ENCODE assay signal across 14 cellular contexts in genomic region chr1:8516278-8516777, GRCh38.
DNase-seq lines count a peak whose midpoint lies in the region; TF ChIP-seq lines count a peak whose summit lies in the region.
"Had no signal": no experiment of that assay in that cellular context is flagged by ENCODE, and none has a peak within 500 bp of the region (broad histone marks: within the 10 kb centered on the region; RNA-seq: fewer than 3 reads in every experiment).

No MANE protein-coding gene starts in this region.

- H3K9me3 ChIP-seq in SJSA1 (replicated peaks) (no peaks in the 10 kb centered on the region), spleen (no peaks in the 10 kb centered on the region), neuronal stem cell (replicated peaks in 1 of 2; ENCODE audit: control insufficient read depth in 2 of 2, insufficient read depth in 1 of 2, low read depth in 1 of 2, low read length in 2 of 2) (no peaks in the 10 kb centered on the region)
- H3K9me3 ChIP-seq: upper lobe of left lung had no signal

- H3K27ac Mint-ChIP-seq in activated CD4-positive, alpha-beta T cell treated with anti-CD3 and anti-CD28 coated beads, Interleukin-2, amount 10 ng/mL, durations not matched to agents 24 days and 14 days = peak overlapping the region; percentile 29

- H3K4me1 Mint-ChIP-seq in activated CD4-positive, alpha-beta T cell treated with anti-CD3 and anti-CD28 coated beads, Interleukin-2, amount 10 ng/mL, durations not matched to agents 24 days and 14 days = peaks cover 45% of the 10 kb centered on the region

- no peak overlapping the region for H2BK15ac ChIP-seq in neuronal stem cell (ENCODE audit: low read length)

- TF ChIP-seq CTCF in dorsolateral prefrontal cortex (IDR thresholded peaks at IDR 0.05 in 54 of 56, conservative IDR thresholded peaks at IDR 0.05 in 2 of 56; ENCODE audit: low read depth in 1 of 56, partially characterized antibody in 56 of 56) (no peak), spleen (IDR thresholded peaks at IDR 0.05 in 8 of 11, conservative IDR thresholded peaks at IDR 0.05 in 3 of 11) (no peak)

- no peak overlapping the region for H2AK5ac ChIP-seq in neuronal stem cell (ENCODE audit: low read depth, low read length)

- H3K9me3 Mint-ChIP-seq in activated CD4-positive, alpha-beta T cell treated with anti-CD3 and anti-CD28 coated beads, Interleukin-2, amount 10 ng/mL, durations not matched to agents 24 days and 14 days = no peaks in the 10 kb centered on the region

- intact Hi-C loops in activated CD4-positive, alpha-beta T cell treated with anti-CD3 and anti-CD28 coated beads, Interleukin-2, amount 10 ng/mL, durations not matched to agents 24 days and 14 days (cut with micrococcal nuclease) = no loop called here
- intact Hi-C loops in dorsolateral prefrontal cortex (cut with DNase I) (loop anchor here in 1 of 2 donors (10.0 kb wide), 1 partner anchor 52 kb away; no protein-coding TSS in a partner anchor), spleen (cut with DNase I; ENCODE audit: low total_unique reads) (no loop called here)

- no peak overlapping the region for H2BK12ac ChIP-seq in neuronal stem cell (ENCODE audit: low read length)

- no peak overlapping the region for H3K14ac ChIP-seq in neuronal stem cell (ENCODE audit: low read length)

- peak overlapping the region; percentile 54; the same call in 1 of the 2 replicates for H3K27ac ChIP-seq in SJSA1
- H3K27ac ChIP-seq in dorsolateral prefrontal cortex = peak overlapping the region; percentile 44 to 95 (median 89)
- H3K27ac ChIP-seq in spleen = peak overlapping the region in 5 of 8 donors; percentile 16 to 58 (median 36)
- H3K27ac ChIP-seq in neuronal stem cell (replicated peaks; ENCODE audit: low read length) = no peak overlapping the region
- H3K27ac ChIP-seq: epithelial cell of prostate had no signal

- peaks cover 4% of the 10 kb centered on the region; the same call in 1 of the 2 replicates for H3K36me3 ChIP-seq in SJSA1
- peaks cover 0 to 13% (median 0%) of the 10 kb centered on the region in 6 donors for H3K36me3 ChIP-seq in spleen
- H3K36me3 ChIP-seq in neuronal stem cell (replicated peaks in 1 of 2; ENCODE audit: control insufficient read depth in 2 of 2, insufficient read depth in 2 of 2, low read length in 2 of 2) = peaks cover 4 to 21% of the 10 kb centered on the region in 2 donors
- H3K36me3 ChIP-seq: upper lobe of left lung had no signal

- no peaks in the 10 kb centered on the region for H3K27me3 Mint-ChIP-seq in activated CD4-positive, alpha-beta T cell treated with anti-CD3 and anti-CD28 coated beads, Interleukin-2, amount 10 ng/mL, durations not matched to agents 24 days and 14 days

- H3K9ac ChIP-seq in neuronal stem cell (ENCODE audit: low read depth, low read length, poor library complexity) = no peak overlapping the region

- no peak overlapping the region for H2BK120ac ChIP-seq in neuronal stem cell (ENCODE audit: low read depth, low read length)

- no peak overlapping the region for H4K8ac ChIP-seq in neuronal stem cell (ENCODE audit: low read depth, low read length)

- H3K4ac ChIP-seq in neuronal stem cell (ENCODE audit: low read length) = no peak overlapping the region

- TF ChIP-seq POLR2A in spleen (IDR thresholded peaks at IDR 0.05) = no peak

- H3K27me3 ChIP-seq in SJSA1 (replicated peaks) (no peaks in the 10 kb centered on the region), dorsolateral prefrontal cortex (no peaks in the 10 kb centered on the region), spleen (replicated peaks in 1 of 7) (no peaks in the 10 kb centered on the region), neuronal stem cell (ENCODE audit: control insufficient read depth in 3 of 3, insufficient read depth in 3 of 3, low read depth in 1 of 3, low read length in 3 of 3) (no peaks in the 10 kb centered on the region)
- H3K27me3 ChIP-seq: upper lobe of left lung had no signal

- no peak overlapping the region for H2AFZ ChIP-seq in neuronal stem cell (ENCODE audit: low read length)

- no peak for DNase-seq in activated CD4-positive, alpha-beta T cell treated with anti-CD3 and anti-CD28 coated beads, Interleukin-2, amount 10 ng/mL, durations not matched to agents 24 days and 14 days
- no peak for DNase-seq in activated CD4-positive, alpha-beta T cell treated with anti-CD3 and anti-CD28 coated beads for 1 hour
- no peak for DNase-seq in SJSA1 (ENCODE audit: low read depth in 1 of 2, low spot score in 2 of 2)
- DNase-seq in dorsolateral prefrontal cortex = no peak
- DNase-seq in spleen = no peak
- no peak for DNase-seq in GM03348 (ENCODE audit: low spot score)
- no peak for DNase-seq in neuronal stem cell (ENCODE audit: low spot score)
- no peak for DNase-seq in DMS153 treated with DMSO at 0.1 percent for 48 hours (lab: John Stamatoyannopoulos, UW; ENCODE audit: unreplicated experiment)
- DNase-seq: activated CD4-positive, alpha-beta T cell treated with anti-CD3 and anti-CD28 coated beads for 4 hours; left ventricle myocardium superior; NCI-H1694 treated with DMSO at 0.1 percent for 48 hours; stimulated activated CD4-positive, alpha-beta T cell treated with anti-CD3 and anti-CD28 coated beads, Interleukin-12 subunit alpha, Interleukin-12 subunit beta, amount 100 ng/mL, for 4 hours; upper lobe of left lung had no signal

- no peak overlapping the region for H3K23ac ChIP-seq in neuronal stem cell (ENCODE audit: low read depth, low read length, poor library complexity)

- 71 to 83% (median 76%) methylated on average over 4 of the region's 4 CpGs for WGBS in spleen, 5 donors
- WGBS in neuronal stem cell (ENCODE audit: extremely low coverage in 2 of 2, insufficient read length in 2 of 2, insufficient replicate concordance in 1 of 2), 2 donors = no CpG with 5 or more reads among the region's 4 CpGs

- no peak overlapping the region for H3K18ac ChIP-seq in neuronal stem cell (ENCODE audit: low read length)

- no peak overlapping the region for H4K91ac ChIP-seq in neuronal stem cell (ENCODE audit: low read depth, low read length, poor library complexity)

- H3K4me1 ChIP-seq in SJSA1 (replicated peaks) (peaks cover 17% of the 10 kb centered on the region), spleen (peaks cover 10 to 86% (median 33%) of the 10 kb centered on the region in 6 donors), neuronal stem cell (ENCODE audit: control insufficient read depth in 2 of 2, insufficient read depth in 1 of 2, low read depth in 1 of 2, low read length in 2 of 2) (peaks cover 7 to 26% of the 10 kb centered on the region in 2 donors)

- peaks cover 2% of the 10 kb centered on the region for H3K79me1 ChIP-seq in neuronal stem cell (ENCODE audit: low read depth, low read length)

- H3K36me3 Mint-ChIP-seq in activated CD4-positive, alpha-beta T cell treated with anti-CD3 and anti-CD28 coated beads, Interleukin-2, amount 10 ng/mL, durations not matched to agents 24 days and 14 days (ENCODE audit: low read depth) = peaks cover 20% of the 10 kb centered on the region

- H3K4me3 Mint-ChIP-seq in activated CD4-positive, alpha-beta T cell treated with anti-CD3 and anti-CD28 coated beads, Interleukin-2, amount 10 ng/mL, durations not matched to agents 24 days and 14 days = no peak overlapping the region

- H3K4me3 ChIP-seq in SJSA1 (no peak overlapping the region), dorsolateral prefrontal cortex (peak overlapping the region in 20 of 59 donors; percentile 2 to 45 (median 25)), spleen (no peak overlapping the region), neuronal stem cell (ENCODE audit: low read length in 2 of 2) (no peak overlapping the region)
- H3K4me3 ChIP-seq: upper lobe of left lung had no signal

- H2BK5ac ChIP-seq in neuronal stem cell (ENCODE audit: low read length) = no peak overlapping the region

- H3K4me2 ChIP-seq in neuronal stem cell (ENCODE audit: insufficient read depth, low read length, poor library complexity, severe bottlenecking) = no peak overlapping the region
